In the genomic region with DNA sequence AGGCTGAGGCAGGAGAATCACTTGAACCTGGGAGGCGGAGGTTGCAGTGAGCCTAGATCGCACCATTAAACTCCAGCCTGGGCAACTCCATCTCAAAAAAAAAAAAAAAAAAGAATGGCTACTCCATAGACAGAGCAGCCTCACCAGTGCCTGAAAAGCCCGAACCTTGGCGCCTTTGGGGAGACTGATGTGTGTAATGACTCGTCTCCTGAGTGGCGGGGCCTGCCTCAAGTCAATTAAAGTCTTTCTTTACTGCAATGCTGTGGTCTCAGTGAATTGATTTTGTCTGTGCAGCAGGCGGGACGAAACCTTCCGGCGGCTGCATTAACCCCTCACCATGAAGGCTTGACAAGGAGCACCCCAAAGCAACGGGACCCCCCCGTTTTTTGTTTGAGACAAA, we compare ENCODE assay signal across 1 cellular context.
TF ChIP-seq lines count a peak whose summit lies in the region.

No MANE protein-coding gene starts in this region.

TF ChIP-seq in GM12878, 131 proteins besides CTCF, POLR2A, EP300 and RAD21:
- TF ChIP-seq LARP7 (IDR thresholded peaks at IDR 0.05) (no peak), EZH2 (IDR thresholded peaks at IDR 0.05; ENCODE audit: borderline replicate concordance, control insufficient read depth, low read depth, low read length) (no peak), TCF12 (IDR thresholded peaks at IDR 0.05; ENCODE audit: low read depth, low read length) (no peak), ATF2 (IDR thresholded peaks at IDR 0.05; ENCODE audit: low read length) (no peak), BHLHE40 (IDR thresholded peaks at IDR 0.05; ENCODE audit: borderline replicate concordance in 1 of 2, low read depth in 2 of 2, low read length in 1 of 2) (no peak), STAT1 (conservative IDR thresholded peaks at IDR 0.05) (no peak), POLR2AphosphoS2 (IDR thresholded peaks at IDR 0.05; ENCODE audit: low read depth, low read length) (no peak)
- TF ChIP-seq, protein P1, sequence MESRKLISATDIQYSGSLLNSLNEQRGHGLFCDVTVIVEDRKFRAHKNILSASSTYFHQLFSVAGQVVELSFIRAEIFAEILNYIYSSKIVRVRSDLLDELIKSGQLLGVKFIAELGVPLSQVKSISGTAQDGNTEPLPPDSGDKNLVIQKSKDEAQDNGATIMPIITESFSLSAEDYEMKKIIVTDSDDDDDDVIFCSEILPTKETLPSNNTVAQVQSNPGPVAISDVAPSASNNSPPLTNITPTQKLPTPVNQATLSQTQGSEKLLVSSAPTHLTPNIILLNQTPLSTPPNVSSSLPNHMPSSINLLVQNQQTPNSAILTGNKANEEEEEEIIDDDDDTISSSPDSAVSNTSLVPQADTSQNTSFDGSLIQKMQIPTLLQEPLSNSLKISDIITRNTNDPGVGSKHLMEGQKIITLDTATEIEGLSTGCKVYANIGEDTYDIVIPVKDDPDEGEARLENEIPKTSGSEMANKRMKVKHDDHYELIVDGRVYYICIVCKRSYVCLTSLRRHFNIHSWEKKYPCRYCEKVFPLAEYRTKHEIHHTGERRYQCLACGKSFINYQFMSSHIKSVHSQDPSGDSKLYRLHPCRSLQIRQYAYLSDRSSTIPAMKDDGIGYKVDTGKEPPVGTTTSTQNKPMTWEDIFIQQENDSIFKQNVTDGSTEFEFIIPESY (IDR thresholded peaks at IDR 0.05) = 0 out of 2 replicates have a peak, but pooled peaks have one; percentile 16
